1 cellular context compared by ENCODE assay signal in genomic region chr6:31008165-31008564, GRCh38.
TF ChIP-seq lines count a peak whose summit lies in the region.

No MANE protein-coding gene starts in this region.

TF ChIP-seq in GM23338, 12 proteins besides CTCF, POLR2A, EP300 and RAD21 (continued from another document):
- TF ChIP-seq ZNF462 (CRISPR knock-in tag; IDR thresholded peaks at IDR 0.05): no peak
- TF ChIP-seq EZH2 (IDR thresholded peaks at IDR 0.05; ENCODE audit: low read depth, unreplicated experiment): no peak
- TF ChIP-seq ZNF331 (CRISPR knock-in tag; IDR thresholded peaks at IDR 0.05; ENCODE audit: low read depth): no peak
- TF ChIP-seq ETS1 (IDR thresholded peaks at IDR 0.05): no peak
- no peak for TF ChIP-seq ZNF114 (CRISPR knock-in tag; IDR thresholded peaks at IDR 0.05)
- no peak for TF ChIP-seq REST (IDR thresholded peaks at IDR 0.05; ENCODE audit: unreplicated experiment)
- TF ChIP-seq NANOG (IDR thresholded peaks at IDR 0.05; ENCODE audit: borderline replicate concordance): no peak
- TF ChIP-seq POLR2AphosphoS5 (IDR thresholded peaks at IDR 0.05; ENCODE audit: low read depth): no peak
